19 cellular contexts compared by ENCODE assay signal in the genomic region with DNA sequence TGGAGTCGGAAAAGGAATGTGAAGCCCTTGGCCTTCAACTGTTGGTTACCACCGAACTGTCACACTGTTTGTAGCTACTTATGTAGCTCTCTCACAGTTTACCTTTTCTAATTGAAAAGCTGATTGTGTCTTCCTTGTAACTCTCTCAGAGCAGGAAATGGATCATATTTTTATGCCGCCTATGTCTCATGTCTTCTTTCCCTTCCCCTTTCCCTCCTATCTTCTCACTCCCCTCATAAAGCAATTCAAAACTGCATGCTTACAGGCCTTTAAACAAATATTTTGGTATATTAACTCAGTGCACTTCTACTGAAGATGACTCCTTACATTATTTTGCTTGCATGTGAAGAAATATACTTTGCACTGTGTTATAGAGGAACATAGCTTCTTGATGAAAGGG. TPM values are rescaled to one million over a fixed set of nuclear protein-coding genes. Genes with fewer than 3 reads are reported as not detected.
DNase-seq lines count a peak whose midpoint lies in the region; ATAC-seq and TF ChIP-seq lines count a peak whose summit lies in the region.
"Had no signal": no experiment of that assay in that cellular context is flagged by ENCODE, and none has a peak within 500 bp of the region (broad histone marks: within the 10 kb centered on the region; RNA-seq: fewer than 3 reads in every experiment).

No MANE protein-coding gene starts in this region.

- H3K9ac ChIP-seq in Loucy (ENCODE audit: low read depth, low read length, poor library complexity, severe bottlenecking) = peak overlapping the region; percentile 19

- intact Hi-C loops in activated naive CD4-positive, alpha-beta T cell treated with anti-CD3 and anti-CD28 coated beads for 36 hours (cut with micrococcal nuclease) = no loop called here

- no peaks in the 10 kb centered on the region for H3K9me2 ChIP-seq in Loucy (replicated peaks; ENCODE audit: low read depth, low read length)

- no peak for TF ChIP-seq CTCF in Loucy (conservative IDR thresholded peaks at IDR 0.05; ENCODE audit: low read length)

- no peaks in the 10 kb centered on the region for H3K9me3 ChIP-seq in Loucy (ENCODE audit: insufficient read depth, low read depth, low read length)
- H3K9me3 ChIP-seq: left ventricle myocardium inferior, spleen, uterus had no signal

- no peaks in the 10 kb centered on the region for H3K9me3 Mint-ChIP-seq in activated naive CD4-positive, alpha-beta T cell treated with anti-CD3 and anti-CD28 coated beads for 36 hours
- H3K9me3 Mint-ChIP-seq in activated T-helper 17 cell treated with anti-CD3 and anti-CD28 coated beads, Interleukin-2, amount 50 U/mL, for 72 hours = no peaks in the 10 kb centered on the region
- H3K9me3 Mint-ChIP-seq in naive thymus-derived CD8-positive, alpha-beta T cell = no peaks in the 10 kb centered on the region
- H3K9me3 Mint-ChIP-seq: WTC11 had no signal

- H3K4me3 ChIP-seq in Loucy (ENCODE audit: low read length, poor library complexity, severe bottlenecking) = peak overlapping the region; percentile 14
- H3K4me3 ChIP-seq: left ventricle myocardium inferior, spleen, uterus had no signal

- H4K20me1 ChIP-seq in Loucy (ENCODE audit: insufficient read depth, low read length, poor library complexity, severe bottlenecking) = peaks cover 12% of the 10 kb centered on the region

- no peaks in the 10 kb centered on the region for H3K27me3 ChIP-seq in Loucy (ENCODE audit: insufficient read depth, low read length, poor library complexity, severe bottlenecking)
- H3K27me3 ChIP-seq: spleen, uterus had no signal

- CTCF ChIA-PET in activated naive CD4-positive, alpha-beta T cell treated with anti-CD3 and anti-CD28 coated beads for 36 hours (lab: Charles Lee) = interaction anchor here (0.7 to 1.5 kb wide), 9 partner anchors 13 to 404 kb away, joined by 3 to 4 read pairs (median 3); no protein-coding TSS in a partner anchor

- no peak for ATAC-seq in activated T-helper 17 cell treated with anti-CD3 and anti-CD28 coated beads, Interleukin-2, amount 50 U/mL, for 72 hours (replicated peaks)
- ATAC-seq in naive thymus-derived CD8-positive, alpha-beta T cell = no peak
- no peak for ATAC-seq in HG02970 (IDR thresholded peaks at IDR 0.05; ENCODE audit: low FRiP score, unreplicated experiment)
- ATAC-seq: Panc1, WTC11 had no signal

- 0 out of 2 replicates have a peak, but pooled peaks cover 3% of the 10 kb centered on the region for H3F3A ChIP-seq in Loucy (ENCODE audit: low read depth)

- H3K4me1 Mint-ChIP-seq in activated naive CD4-positive, alpha-beta T cell treated with anti-CD3 and anti-CD28 coated beads for 36 hours (ENCODE audit: low read depth) = peaks cover 52% of the 10 kb centered on the region
- peaks cover 31% of the 10 kb centered on the region for H3K4me1 Mint-ChIP-seq in activated T-helper 17 cell treated with anti-CD3 and anti-CD28 coated beads, Interleukin-2, amount 50 U/mL, for 72 hours
- H3K4me1 Mint-ChIP-seq in naive thymus-derived CD8-positive, alpha-beta T cell = peaks cover 27 to 74% (median 60%) of the 10 kb centered on the region in 4 donors

- H3K4me3 Mint-ChIP-seq in activated naive CD4-positive, alpha-beta T cell treated with anti-CD3 and anti-CD28 coated beads for 36 hours = no peak overlapping the region
- peak overlapping the region; percentile 21 for H3K4me3 Mint-ChIP-seq in activated T-helper 17 cell treated with anti-CD3 and anti-CD28 coated beads, Interleukin-2, amount 50 U/mL, for 72 hours
- peak overlapping the region in 6 of 10 donors; percentile 1 to 56 (median 30) for H3K4me3 Mint-ChIP-seq in naive thymus-derived CD8-positive, alpha-beta T cell
- H3K4me3 Mint-ChIP-seq: WTC11 had no signal

- no peaks in the 10 kb centered on the region for H3K36me3 ChIP-seq in Loucy (ENCODE audit: insufficient read depth, low read length)
- H3K36me3 ChIP-seq: left ventricle myocardium inferior, spleen, uterus had no signal

- peak overlapping the region; percentile 46 for H3K4me2 ChIP-seq in Loucy (ENCODE audit: low read depth, low read length, poor library complexity, severe bottlenecking)

- peaks cover 39% of the 10 kb centered on the region for H3K4me1 ChIP-seq in Loucy (ENCODE audit: insufficient read depth, low read length, poor library complexity, severe bottlenecking)
- H3K4me1 ChIP-seq: uterus had no signal

- peaks cover 81% of the 10 kb centered on the region for H3K79me2 ChIP-seq in Loucy (ENCODE audit: insufficient read depth, low read length)

- POLR2A ChIA-PET in naive thymus-derived CD8-positive, alpha-beta T cell (lab: Charles Lee) = interaction anchor here (1.4 kb wide), 1 partner anchor 165 kb away, joined by 3 read pairs; no protein-coding TSS in a partner anchor

- peaks cover 24% of the 10 kb centered on the region for H3K36me3 Mint-ChIP-seq in activated naive CD4-positive, alpha-beta T cell treated with anti-CD3 and anti-CD28 coated beads for 36 hours (ENCODE audit: low read depth)
- H3K36me3 Mint-ChIP-seq in activated T-helper 17 cell treated with anti-CD3 and anti-CD28 coated beads, Interleukin-2, amount 50 U/mL, for 72 hours (ENCODE audit: low read depth) = peaks cover 35% of the 10 kb centered on the region
- peaks cover 3 to 8% (median 8%) of the 10 kb centered on the region in 3 donors for H3K36me3 Mint-ChIP-seq in naive thymus-derived CD8-positive, alpha-beta T cell
- H3K36me3 Mint-ChIP-seq: WTC11 had no signal

- DNase-seq in activated naive CD4-positive, alpha-beta T cell treated with anti-CD3 and anti-CD28 coated beads for 36 hours = no peak
- DNase-seq in activated naive CD4-positive, alpha-beta T cell treated with Interleukin-2 at 50 U/mL for 16 hours = no peak
- DNase-seq in naive thymus-derived CD8-positive, alpha-beta T cell = no peak
- DNase-seq in NCI-H2171 (lab: John Stamatoyannopoulos, UW) (no peak), NCI-H1048 (lab: John Stamatoyannopoulos, UW) (no peak)
- DNase-seq: amygdala, cerebellar nuclear complex, KBM-7, left ventricle myocardium inferior, NCI-H146, NCI-H524 treated with DMSO at 0.1 percent for 48 hours, spleen, SW 1271, uterus had no signal

- no peak overlapping the region for H2AFZ ChIP-seq in Loucy (ENCODE audit: low read length)

- H3K27ac Mint-ChIP-seq in activated naive CD4-positive, alpha-beta T cell treated with anti-CD3 and anti-CD28 coated beads for 36 hours = peak overlapping the region; percentile 79
- peak overlapping the region; percentile 2 for H3K27ac Mint-ChIP-seq in activated T-helper 17 cell treated with anti-CD3 and anti-CD28 coated beads, Interleukin-2, amount 50 U/mL, for 72 hours
- peak overlapping the region; percentile 54 to 99 (median 78) for H3K27ac Mint-ChIP-seq in naive thymus-derived CD8-positive, alpha-beta T cell
- H3K27ac Mint-ChIP-seq: WTC11 had no signal

- H3K27me3 Mint-ChIP-seq in activated naive CD4-positive, alpha-beta T cell treated with anti-CD3 and anti-CD28 coated beads for 36 hours (ENCODE audit: low read depth) = no peaks in the 10 kb centered on the region
- H3K27me3 Mint-ChIP-seq in activated T-helper 17 cell treated with anti-CD3 and anti-CD28 coated beads, Interleukin-2, amount 50 U/mL, for 72 hours = no peaks in the 10 kb centered on the region
- no peaks in the 10 kb centered on the region for H3K27me3 Mint-ChIP-seq in naive thymus-derived CD8-positive, alpha-beta T cell

RNA-seq across cellular contexts. Expression of a gene that starts 6.0 kb away (rescaled TPM):
- total RNA-seq in activated naive CD4-positive, alpha-beta T cell treated with anti-CD3 and anti-CD28 coated beads for 36 hours = 10 to 100 TPM; 37.4 to 41.0 TPM
- total RNA-seq in activated T-helper 17 cell treated with anti-CD3 and anti-CD28 coated beads, Interleukin-2, amount 50 U/mL, for 72 hours = 100 to 1,000 TPM in 1 of 2 donors, 10 to 100 TPM in 1; 62.2 to 102 TPM
- total RNA-seq in naive thymus-derived CD8-positive, alpha-beta T cell = 10 to 100 TPM; 77.3 to 80.4 TPM
- 10 to 100 TPM in 2 of 3 donors, 1 to 10 TPM in 1; 8.1 to 14.6 (median 12.6) TPM for polyA plus RNA-seq in naive thymus-derived CD8-positive, alpha-beta T cell

Comparison
In these comparisons a context has a peak if more than half of its experiments do, and no peak if none do; other contexts are left out.
1. H3K27ac Mint-ChIP-seq: peak in every context shown above with its lines; median percentile 79 in activated naive CD4-positive, alpha-beta T cell treated with anti-CD3 and anti-CD28 coated beads for 36 hours; 78 in naive thymus-derived CD8-positive, alpha-beta T cell; 2 in activated T-helper 17 cell treated with anti-CD3 and anti-CD28 coated beads, Interleukin-2, amount 50 U/mL, for 72 hours.